ENCODE assay signal across 7 cellular contexts in genomic region chr7:150962743-150963399, GRCh38. TPM values are rescaled to one million over a fixed set of nuclear protein-coding genes. Genes with fewer than 3 reads are reported as not detected.
DNase-seq lines count a peak whose midpoint lies in the region; ATAC-seq and TF ChIP-seq lines count a peak whose summit lies in the region.

No MANE protein-coding gene starts in this region.

- CTCF ChIA-PET in RWPE1 (lab: Yijun Ruan, JAX), result interaction anchor here (0.6 to 1.3 kb wide), 13 partner anchors 13 to 1453 kb away, joined by 3 to 7 read pairs (median 4); no protein-coding TSS in a partner anchor

- peak; percentile 92 for DNase-seq in GM13977 (ENCODE audit: low spot score)
- DNase-seq in RWPE1 (ENCODE audit: low spot score), result peak; percentile 56
- DNase-seq in activated naive CD8-positive, alpha-beta T cell treated with anti-CD3 and anti-CD28 coated beads for 36 hours, result peak; percentile 68
- peak; percentile 77 for DNase-seq in Right ventricle myocardium superior
- no peak for DNase-seq in globus pallidus (ENCODE audit: low spot score)

- no peak overlapping the region for H3K9ac ChIP-seq in rectal smooth muscle tissue (ENCODE audit: low read length)

- H3K4me1 ChIP-seq in rectal smooth muscle tissue (ENCODE audit: control insufficient read depth, insufficient read depth, low read length), result peaks cover 63% of the 10 kb centered on the region

- peaks cover 2% of the 10 kb centered on the region for H3K27me3 ChIP-seq in rectal smooth muscle tissue (ENCODE audit: control insufficient read depth, insufficient read depth, low read length)

- in situ Hi-C loops in GM13977 (cut with MboI; ENCODE audit: low pct_unique_long_range_greater_than_20kb, low sequenced_read_pairs, unreplicated experiment), result no loop called here

- ATAC-seq in HG02852 (IDR thresholded peaks at IDR 0.05; ENCODE audit: unreplicated experiment), result peak; percentile 73
- peak; percentile 47 for ATAC-seq in Right ventricle myocardium superior (ENCODE audit: poor library complexity)

- peaks cover 2% of the 10 kb centered on the region for H3K36me3 Mint-ChIP-seq in activated naive CD8-positive, alpha-beta T cell treated with anti-CD3 and anti-CD28 coated beads for 36 hours

- no peak overlapping the region for H3K4me3 ChIP-seq in rectal smooth muscle tissue (ENCODE audit: low read length)

- H3K27ac ChIP-seq in RWPE1 (no peak overlapping the region), rectal smooth muscle tissue (ENCODE audit: low read depth, low read length) (peak overlapping the region; percentile 91)

- no peaks in the 10 kb centered on the region for H3K36me3 ChIP-seq in rectal smooth muscle tissue (ENCODE audit: control insufficient read depth, insufficient read depth, low read length)

- POLR2A ChIA-PET in RWPE1 (lab: Yijun Ruan, JAX; ENCODE audit: low non-redundant PET), result no interaction called here

- peaks cover 4% of the 10 kb centered on the region for H3K4me1 Mint-ChIP-seq in activated naive CD8-positive, alpha-beta T cell treated with anti-CD3 and anti-CD28 coated beads for 36 hours

- no peak overlapping the region for H3K27ac Mint-ChIP-seq in activated naive CD8-positive, alpha-beta T cell treated with anti-CD3 and anti-CD28 coated beads for 36 hours

- intact Hi-C loops in Right ventricle myocardium superior (cut with DNase I), result no loop called here

- no peaks in the 10 kb centered on the region for H3K9me3 Mint-ChIP-seq in activated naive CD8-positive, alpha-beta T cell treated with anti-CD3 and anti-CD28 coated beads for 36 hours

- H3K4me3 Mint-ChIP-seq in activated naive CD8-positive, alpha-beta T cell treated with anti-CD3 and anti-CD28 coated beads for 36 hours, result no peak overlapping the region

- TF ChIP-seq CTCF in GM13977 (IDR thresholded peaks at IDR 0.05; ENCODE audit: extremely low read depth, insufficient read depth, missing control alignments) (peak; percentile 95), RWPE1 (conservative IDR thresholded peaks at IDR 0.05; ENCODE audit: low read depth) (peak; percentile 89)

- H3K27me3 Mint-ChIP-seq in activated naive CD8-positive, alpha-beta T cell treated with anti-CD3 and anti-CD28 coated beads for 36 hours, result peaks cover 26% of the 10 kb centered on the region

RNA-seq across cellular contexts. Expression of gene KCNH2, which starts 15.2 kb away (rescaled TPM):
- total RNA-seq in activated naive CD8-positive, alpha-beta T cell treated with anti-CD3 and anti-CD28 coated beads for 36 hours, result under 1 TPM; 0.22 to 0.45 TPM
- total RNA-seq in Right ventricle myocardium superior, result 88.9 TPM

RNA-seq across cellular contexts. Expression of gene NOS3, which starts 27.9 kb away (rescaled TPM):
- 1 to 10 TPM; 5.8 to 6.1 TPM for total RNA-seq in activated naive CD8-positive, alpha-beta T cell treated with anti-CD3 and anti-CD28 coated beads for 36 hours
- 10.0 TPM for total RNA-seq in Right ventricle myocardium superior

Comparison
In these comparisons a context has a peak if more than half of its experiments do, and no peak if none do; other contexts are left out.
1. RNA of gene KCNH2, which starts 15.2 kb away (total RNA-seq): 88.9 TPM in Right ventricle myocardium superior (single experiment); 0.22 to 0.45 TPM in activated naive CD8-positive, alpha-beta T cell treated with anti-CD3 and anti-CD28 coated beads for 36 hours; every median in the first group is over 10 times any median in the second.